In genomic region chr2:26382534-26382933, GRCh38 we compare ENCODE assay signal across 26 cellular contexts. TPM values are rescaled to one million over a fixed set of nuclear protein-coding genes. Genes with fewer than 3 reads are reported as not detected.
"Had no signal": no experiment of that assay in that cellular context is flagged by ENCODE, and none has a peak within 500 bp of the region (broad histone marks: within the 10 kb centered on the region; RNA-seq: fewer than 3 reads in every experiment).

No MANE protein-coding gene starts in this region.

- DNase-seq: activated CD4-positive, alpha-beta T cell treated with anti-CD3 and anti-CD28 coated beads for 48 hours; activated CD8-positive, alpha-beta T cell treated with anti-CD3 and anti-CD28 coated beads, Interleukin-2, amount 10 ng/mL, durations not matched to agents 7 days and 5 days; activated gamma-delta T cell treated with Interleukin-2 at 50 U/mL for 16 hours; activated T-cell treated with anti-CD3 and anti-CD28 coated beads, Interleukin-2, amount 50 U/mL, for 1 hour; aorta; caudate nucleus; effector memory CD4-positive, alpha-beta T cell; foreskin melanocyte; kidney; lower lobe of right lung; naive B cell; occipital lobe; posterior cingulate gyrus; spleen; stimulated activated CD4-positive, alpha-beta T cell treated with anti-CD3 and anti-CD28 coated beads, Interleukin-4, amount 100 ng/mL, for 24 hours; stimulated activated naive CD8-positive, alpha-beta T cell treated with anti-CD3 and anti-CD28 coated beads, Interleukin-15, Interleukin-2, amounts not matched to agents 100 U/mL and 50 U/mL, for 24 hours; T-helper 17 cell; upper lobe of right lung had no signal

- H3K27ac Mint-ChIP-seq: activated CD8-positive, alpha-beta T cell treated with anti-CD3 and anti-CD28 coated beads, Interleukin-2, amount 10 ng/mL, durations not matched to agents 7 days and 5 days; activated naive CD4-positive, alpha-beta T cell treated with anti-CD3 and anti-CD28 coated beads, Interleukin-2, amount 50 U/mL, for 24 hours; T-helper 17 cell had no signal

- H3K27me3 Mint-ChIP-seq: activated naive CD4-positive, alpha-beta T cell treated with anti-CD3 and anti-CD28 coated beads, Interleukin-2, amount 50 U/mL, for 24 hours; brain; naive B cell; T-helper 17 cell had no signal

- H3K4me3 Mint-ChIP-seq: activated CD8-positive, alpha-beta T cell treated with anti-CD3 and anti-CD28 coated beads, Interleukin-2, amount 10 ng/mL, durations not matched to agents 7 days and 5 days; activated naive CD4-positive, alpha-beta T cell treated with anti-CD3 and anti-CD28 coated beads, Interleukin-2, amount 50 U/mL, for 24 hours; brain; naive B cell; neural crest cell had no signal

- H3K4me1 Mint-ChIP-seq: naive B cell had no signal

- ATAC-seq: activated CD8-positive, alpha-beta T cell treated with anti-CD3 and anti-CD28 coated beads, Interleukin-2, amount 10 ng/mL, durations not matched to agents 7 days and 5 days; esophagus mucosa; lower lobe of right lung; stimulated activated naive CD8-positive, alpha-beta T cell treated with anti-CD3 and anti-CD28 coated beads, Interleukin-15, Interleukin-2, amounts not matched to agents 100 U/mL and 50 U/mL, for 24 hours; T-helper 17 cell; upper lobe of right lung had no signal

- FAIRE-seq: endothelial cell of umbilical vein, kidney had no signal

- H3K9me3 Mint-ChIP-seq: activated naive CD4-positive, alpha-beta T cell treated with anti-CD3 and anti-CD28 coated beads, Interleukin-2, amount 50 U/mL, for 24 hours; brain; naive B cell; neural crest cell had no signal

RNA-seq across cellular contexts. Expression of gene DRC1, which starts 19.2 kb away (rescaled TPM):
- total RNA-seq: activated CD8-positive, alpha-beta T cell treated with anti-CD3 and anti-CD28 coated beads, Interleukin-2, amount 10 ng/mL, durations not matched to agents 7 days and 5 days; dermis microvascular lymphatic vessel endothelial cell; esophagus mucosa; mesenteric fat pad; subcutaneous adipose tissue; T-helper 17 cell; upper lobe of right lung had no signal
- polyA plus RNA-seq: aorta, endothelial cell of umbilical vein had no signal

RNA-seq across cellular contexts. Expression of gene ADGRF3, which starts 35.9 kb away (rescaled TPM):
- total RNA-seq: subcutaneous adipose tissue had no signal
